ENCODE assay signal across 9 cellular contexts in the genomic region with DNA sequence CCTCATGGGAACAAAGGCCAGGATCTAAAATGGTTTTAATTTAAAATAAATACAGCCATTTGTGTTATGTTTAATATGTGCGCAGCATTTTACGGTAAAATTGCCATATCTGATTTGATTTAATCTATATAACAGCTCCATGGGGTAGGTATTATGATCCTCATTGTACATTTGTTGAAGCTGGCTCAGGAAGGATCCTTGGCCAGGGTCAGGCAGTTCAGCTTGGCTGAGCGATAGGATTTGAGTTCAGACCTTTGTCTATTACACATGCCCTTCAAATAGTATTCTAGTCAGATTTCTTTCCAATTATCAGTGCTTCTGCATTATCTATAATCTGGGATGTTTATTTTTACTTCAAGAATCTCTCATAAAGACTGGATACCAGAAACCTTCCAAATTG.
"Had no signal": no experiment of that assay in that cellular context is flagged by ENCODE, and none has a peak within 500 bp of the region (broad histone marks: within the 10 kb centered on the region; RNA-seq: fewer than 3 reads in every experiment).

No MANE protein-coding gene starts in this region.

- H3K9me3 ChIP-seq: HAP-1 had no signal

- H3K4me3 Mint-ChIP-seq: GM23338, H9, HFFc6 had no signal

- H2AFZ ChIP-seq: GM23248, GM23338 had no signal

- H3K27ac Mint-ChIP-seq: GM23338, H9, HFFc6 had no signal

- H3K4me1 ChIP-seq: HAP-1 had no signal

- H3K4me3 ChIP-seq: GM23248, GM23338, HAP-1 had no signal

- H3K27ac ChIP-seq: GM23248 had no signal

- H3K36me3 ChIP-seq: HAP-1 had no signal

- DNase-seq: GM23248, GOT3, H7, H9, HCEC 1CT, HFFc6 had no signal

- H3K9me3 Mint-ChIP-seq: GM23338, H9 had no signal

- H3K4me2 ChIP-seq: GM23338 had no signal

- ATAC-seq: GM23338, HCT116 had no signal

- H3K9ac ChIP-seq: GM23248 had no signal
